In the genomic region with DNA sequence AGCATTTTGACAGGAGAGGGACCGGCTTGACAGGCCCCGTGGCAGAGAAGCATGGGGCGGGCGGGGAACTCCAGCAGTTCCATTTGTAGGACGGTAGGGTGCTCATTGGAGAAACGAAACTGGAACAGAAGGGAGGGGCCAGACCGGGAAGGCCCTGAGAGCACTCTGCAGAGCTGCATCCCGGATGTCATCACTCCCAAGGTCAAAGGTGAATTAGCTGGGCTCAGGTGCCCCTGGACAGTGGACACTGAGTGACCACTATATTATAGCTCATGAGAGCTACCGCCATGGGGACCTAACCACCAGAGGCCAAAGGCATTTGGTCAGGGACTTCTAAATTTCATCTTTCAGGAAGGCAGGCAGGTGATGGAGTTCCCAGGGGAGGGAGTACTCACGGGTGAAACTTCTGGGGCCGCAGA, we compare ENCODE assay signal across 8 cellular contexts. TPM values are rescaled to one million over a fixed set of nuclear protein-coding genes. Genes with fewer than 3 reads are reported as not detected.
A peak's percentile ranks its signal among the peaks of the same experiment; 100 is the strongest.
DNase-seq lines count a peak whose midpoint lies in the region; ATAC-seq and TF ChIP-seq lines count a peak whose summit lies in the region.

No MANE protein-coding gene starts in this region.

- no peaks in the 10 kb centered on the region for H3K9me3 Mint-ChIP-seq in activated CD8-positive, alpha-beta T cell treated with anti-CD3 and anti-CD28 coated beads for 36 hours

- H3K27ac ChIP-seq in left ventricle myocardium inferior (replicated peaks) (peak overlapping the region; percentile 100), spleen (peak overlapping the region in 7 of 8 donors; percentile 30 to 100 (median 99))

- H3K36me3 Mint-ChIP-seq in activated CD8-positive, alpha-beta T cell treated with anti-CD3 and anti-CD28 coated beads for 36 hours (ENCODE audit: low read depth) = peaks cover 96% of the 10 kb centered on the region

- no peak for TF ChIP-seq CTCF in GM13976 (IDR thresholded peaks at IDR 0.05; ENCODE audit: borderline replicate concordance, control extremely low read depth, extremely low read depth, insufficient read depth, missing control alignments)
- TF ChIP-seq CTCF in activated CD8-positive, alpha-beta T cell treated with anti-CD3 and anti-CD28 coated beads for 36 hours (IDR thresholded peaks at IDR 0.05) = no peak
- TF ChIP-seq CTCF in left ventricle myocardium inferior (IDR thresholded peaks at IDR 0.05; ENCODE audit: borderline replicate concordance) = peak; percentile 43
- peak in 8 of 11 experiments; percentile 3 to 64 (median 41) for TF ChIP-seq CTCF in spleen (IDR thresholded peaks at IDR 0.05 in 8 of 11, conservative IDR thresholded peaks at IDR 0.05 in 3 of 11)

- H3K27ac Mint-ChIP-seq in activated CD8-positive, alpha-beta T cell treated with anti-CD3 and anti-CD28 coated beads for 36 hours = peak overlapping the region; percentile 99

- peaks cover 92% of the 10 kb centered on the region for H3K4me1 ChIP-seq in left ventricle myocardium inferior
- H3K4me1 ChIP-seq in spleen = peaks cover 73 to 100% (median 97%) of the 10 kb centered on the region in 6 donors

- H3K27me3 ChIP-seq in left ventricle myocardium inferior (ENCODE audit: low read depth) (no peaks in the 10 kb centered on the region), spleen (replicated peaks in 1 of 7) (no peaks in the 10 kb centered on the region)

- H3K27me3 Mint-ChIP-seq in activated CD8-positive, alpha-beta T cell treated with anti-CD3 and anti-CD28 coated beads for 36 hours = no peaks in the 10 kb centered on the region

- H3K9me3 ChIP-seq in left ventricle myocardium inferior (replicated peaks) = no peaks in the 10 kb centered on the region
- no peaks in the 10 kb centered on the region for H3K9me3 ChIP-seq in spleen

- POLR2A ChIA-PET in activated CD8-positive, alpha-beta T cell treated with anti-CD3 and anti-CD28 coated beads for 36 hours (lab: Charles Lee) = interaction anchor here (0.6 to 1.6 kb wide), 10 partner anchors 13 to 261 kb away, joined by 3 to 5 read pairs (median 4); a partner anchor contains a TSS

- peaks cover 75% of the 10 kb centered on the region for H3K4me1 Mint-ChIP-seq in activated CD8-positive, alpha-beta T cell treated with anti-CD3 and anti-CD28 coated beads for 36 hours (ENCODE audit: low read depth)

- peak; percentile 26 for DNase-seq in GM13976 (ENCODE audit: low spot score)
- DNase-seq in activated CD8-positive, alpha-beta T cell treated with anti-CD3 and anti-CD28 coated beads for 36 hours = no peak
- DNase-seq in left ventricle myocardium inferior = no peak
- no peak for DNase-seq in spleen
- DNase-seq in NCI-H526 treated with DMSO at 0.1 percent for 48 hours (lab: John Stamatoyannopoulos, UW) = no peak
- no peak for DNase-seq in iPS-NIHi11 (ENCODE audit: low spot score)

- H3K36me3 ChIP-seq in left ventricle myocardium inferior (peaks cover 52% of the 10 kb centered on the region), spleen (peaks cover 5 to 56% (median 43%) of the 10 kb centered on the region in 6 donors)

- H3K4me3 ChIP-seq in left ventricle myocardium inferior = peak overlapping the region; percentile 96
- H3K4me3 ChIP-seq in spleen = no peak overlapping the region

- TF ChIP-seq POLR2A in spleen (IDR thresholded peaks at IDR 0.05) = no peak

- no peak for ATAC-seq in activated CD8-positive, alpha-beta T cell treated with anti-CD3 and anti-CD28 coated beads for 36 hours
- no peak for ATAC-seq in HG03025 (IDR thresholded peaks at IDR 0.05; ENCODE audit: low FRiP score, unreplicated experiment)
- no peak for ATAC-seq in GM19452 (IDR thresholded peaks at IDR 0.05; ENCODE audit: unreplicated experiment)

- peak overlapping the region; percentile 100 for H3K4me3 Mint-ChIP-seq in activated CD8-positive, alpha-beta T cell treated with anti-CD3 and anti-CD28 coated beads for 36 hours

- CTCF ChIA-PET in activated CD8-positive, alpha-beta T cell treated with anti-CD3 and anti-CD28 coated beads for 36 hours (lab: Charles Lee) = interaction anchor here (1.5 kb wide), 2 partner anchors 142 to 145 kb away, joined by 5 to 6 read pairs; no protein-coding TSS in a partner anchor

- intact Hi-C loops in activated CD8-positive, alpha-beta T cell treated with anti-CD3 and anti-CD28 coated beads for 36 hours (cut with micrococcal nuclease) = loop anchor here (5.0 kb wide), 2 partner anchors 36 to 39 kb away; a partner anchor contains a TSS
- intact Hi-C loops in left ventricle myocardium inferior (cut with micrococcal nuclease) (no loop called here), spleen (cut with DNase I; ENCODE audit: low total_unique reads) (no loop called here)

- in situ Hi-C loops in GM13976 (cut with MboI; ENCODE audit: low sequenced_read_pairs, unreplicated experiment) = no loop called here

- WGBS in spleen, 5 donors = 42 to 65% (median 56%) methylated on average over 11 of the region's 11 CpGs

RNA-seq across cellular contexts. Expression of a gene that starts 7.3 kb away (rescaled TPM):
- 10 to 100 TPM; 88.0 to 88.3 TPM for total RNA-seq in activated CD8-positive, alpha-beta T cell treated with anti-CD3 and anti-CD28 coated beads for 36 hours
- 12.1 TPM for total RNA-seq in left ventricle myocardium inferior
- 10 to 100 TPM; 18.2 to 57.0 (median 34.6) TPM for total RNA-seq in spleen
- polyA plus RNA-seq in spleen = 10 to 100 TPM in 2 of 3 donors, 1 to 10 TPM in 1; 7.1 to 15.1 (median 10.2) TPM

RNA-seq across cellular contexts. Expression of a gene that starts 38.6 kb away (rescaled TPM):
- total RNA-seq in activated CD8-positive, alpha-beta T cell treated with anti-CD3 and anti-CD28 coated beads for 36 hours = under 1 TPM; 0.69 to 0.79 TPM
- total RNA-seq in left ventricle myocardium inferior = 2.1 TPM
- 10 to 100 TPM; 11.6 to 17.5 (median 13.2) TPM for total RNA-seq in spleen
- polyA plus RNA-seq in spleen = 10 to 100 TPM; 15.2 to 34.3 (median 18.6) TPM

RNA-seq across cellular contexts. Expression of a gene that starts 38.7 kb away (rescaled TPM):
- 10 to 100 TPM; 16.2 to 18.3 TPM for total RNA-seq in activated CD8-positive, alpha-beta T cell treated with anti-CD3 and anti-CD28 coated beads for 36 hours
- total RNA-seq in left ventricle myocardium inferior (54.0 TPM), spleen (10 to 100 TPM; 47.3 to 74.5 (median 65.5) TPM)
- polyA plus RNA-seq in spleen = 10 to 100 TPM; 20.6 to 35.5 (median 26.3) TPM

RNA-seq across cellular contexts. Expression of a gene that starts 46.3 kb away (rescaled TPM):
- 1 to 10 TPM; 2.5 TPM for total RNA-seq in activated CD8-positive, alpha-beta T cell treated with anti-CD3 and anti-CD28 coated beads for 36 hours
- total RNA-seq in left ventricle myocardium inferior (386 TPM), spleen (under 1 TPM in 4 of 7 donors, not detected in 3; 0.09 to 0.70 (median 0.39) TPM)
- under 1 TPM; 0.06 to 0.30 (median 0.12) TPM for polyA plus RNA-seq in spleen

Comparison
In these comparisons a context has a peak if more than half of its experiments do, and no peak if none do; other contexts are left out.
1. CTCF ChIP-seq: peak in left ventricle myocardium inferior (single experiment) and spleen (8 of 11); none in GM13976 (single experiment) and activated CD8-positive, alpha-beta T cell treated with anti-CD3 and anti-CD28 coated beads for 36 hours (single experiment).